ENCODE assay signal across 1 cellular context in the genomic region with DNA sequence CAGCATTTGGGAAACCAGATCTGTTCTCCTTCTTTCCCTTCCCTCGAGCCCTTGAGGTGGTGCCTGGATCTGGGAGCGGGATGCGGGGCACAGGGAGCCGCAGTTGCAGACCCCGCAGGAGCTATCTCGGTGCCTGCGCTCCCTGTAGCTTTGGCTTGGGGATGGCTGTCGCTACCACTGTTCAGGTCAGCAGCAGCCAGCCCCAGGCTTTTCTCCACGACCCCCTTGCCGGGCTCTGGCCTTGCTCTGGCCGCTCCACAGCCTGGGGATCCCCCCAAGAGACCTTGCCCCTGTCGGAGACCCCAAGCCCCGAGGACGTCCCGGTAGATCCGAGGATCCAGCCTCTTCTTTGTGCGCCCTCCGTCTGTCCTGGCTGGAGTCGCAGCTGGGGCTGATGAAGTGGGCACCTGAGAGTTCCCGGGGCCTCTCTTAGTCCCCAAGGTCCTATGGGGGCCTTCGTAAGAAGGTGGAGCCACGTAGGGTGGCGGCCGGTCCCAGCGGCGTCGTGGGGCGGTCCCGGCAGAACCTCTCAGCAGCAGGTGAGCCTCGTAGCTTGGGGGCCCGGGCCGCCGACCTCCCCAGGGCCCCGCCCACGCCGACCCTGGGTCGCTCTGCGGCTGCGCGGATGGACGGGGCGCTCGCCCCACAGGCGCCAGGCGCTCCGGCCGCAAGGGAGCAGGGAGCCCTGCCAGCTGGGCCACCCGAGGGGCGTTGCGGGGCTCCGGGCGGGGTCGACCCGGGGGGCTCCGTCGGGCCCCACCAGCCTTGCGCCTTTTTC.
TF ChIP-seq lines count a peak whose summit lies in the region.

No MANE protein-coding gene starts in this region.

TF ChIP-seq in K562, 482 proteins besides CTCF, POLR2A, EP300 and RAD21:
- TF ChIP-seq, protein P1, sequence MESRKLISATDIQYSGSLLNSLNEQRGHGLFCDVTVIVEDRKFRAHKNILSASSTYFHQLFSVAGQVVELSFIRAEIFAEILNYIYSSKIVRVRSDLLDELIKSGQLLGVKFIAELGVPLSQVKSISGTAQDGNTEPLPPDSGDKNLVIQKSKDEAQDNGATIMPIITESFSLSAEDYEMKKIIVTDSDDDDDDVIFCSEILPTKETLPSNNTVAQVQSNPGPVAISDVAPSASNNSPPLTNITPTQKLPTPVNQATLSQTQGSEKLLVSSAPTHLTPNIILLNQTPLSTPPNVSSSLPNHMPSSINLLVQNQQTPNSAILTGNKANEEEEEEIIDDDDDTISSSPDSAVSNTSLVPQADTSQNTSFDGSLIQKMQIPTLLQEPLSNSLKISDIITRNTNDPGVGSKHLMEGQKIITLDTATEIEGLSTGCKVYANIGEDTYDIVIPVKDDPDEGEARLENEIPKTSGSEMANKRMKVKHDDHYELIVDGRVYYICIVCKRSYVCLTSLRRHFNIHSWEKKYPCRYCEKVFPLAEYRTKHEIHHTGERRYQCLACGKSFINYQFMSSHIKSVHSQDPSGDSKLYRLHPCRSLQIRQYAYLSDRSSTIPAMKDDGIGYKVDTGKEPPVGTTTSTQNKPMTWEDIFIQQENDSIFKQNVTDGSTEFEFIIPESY (CRISPR knock-in tag; IDR thresholded peaks at IDR 0.05): peak; percentile 88
- TF ChIP-seq ERF (CRISPR knock-in tag; IDR thresholded peaks at IDR 0.05) (0 out of 2 replicates have a peak, but pooled peaks have one; percentile 3), NRF1 (conservative IDR thresholded peaks at IDR 0.05 in 1 of 2, IDR thresholded peaks at IDR 0.05 in 1 of 2) (peak; percentile 81 to 83), GATAD2A (IDR thresholded peaks at IDR 0.05) (no peak), EGR1 (conservative IDR thresholded peaks at IDR 0.05) (peak; percentile 39; the same call in 1 of the 2 replicates), GABPA (tag; conservative IDR thresholded peaks at IDR 0.05; ENCODE audit: low read depth) (no peak), POLR2G (IDR thresholded peaks at IDR 0.05; ENCODE audit: low read depth, low read length) (peak; percentile 66)
TF ChIP-seq in K562: peak in this region for 5.
